In genomic region chr4:68366600-68366999, GRCh38 we compare ENCODE assay signal across 24 cellular contexts. TPM values are rescaled to one million over a fixed set of nuclear protein-coding genes. Genes with fewer than 3 reads are reported as not detected.
DNase-seq lines count a peak whose midpoint lies in the region; FAIRE-seq and TF ChIP-seq lines count a peak whose summit lies in the region.
"Had no signal": no experiment of that assay in that cellular context is flagged by ENCODE, and none has a peak within 500 bp of the region (broad histone marks: within the 10 kb centered on the region; RNA-seq: fewer than 3 reads in every experiment).

No MANE protein-coding gene starts in this region.

- H3K4me3 ChIP-seq in brain microvascular endothelial cell (ENCODE audit: low read depth, low read length): no peak overlapping the region
- H3K4me3 ChIP-seq: BLaER1 treated with 17β-estradiol and CSF1 and Interleukin-3, amounts not matched to agents 10 nM and 100 nM; SJCRH30 had no signal

- DNase-seq in RCC 7860 (ENCODE audit: low spot score): peak; percentile 66
- DNase-seq in brain microvascular endothelial cell: peak; percentile 78
- DNase-seq in kidney glomerular epithelial cell (lab: John Stamatoyannopoulos, UW): peak; percentile 61
- DNase-seq in ureter (ENCODE audit: low spot score): no peak
- DNase-seq in 8988T: no peak
- DNase-seq in DMS53 (lab: John Stamatoyannopoulos, UW): no peak
- no peak for DNase-seq in DMS53 treated with DMSO at 0.1 percent for 48 hours (lab: John Stamatoyannopoulos, UW; ENCODE audit: unreplicated experiment)
- DNase-seq: Caco-2; CD4-positive, alpha-beta memory T cell; DMS 273 treated with DMSO at 0.1 percent for 48 hours; GOT3; Kasumi-1; MM.1S; NCI-H1048; NCI-H1436; NCI-H2029; NCI-H2227 treated with DMSO at 0.1 percent for 48 hours; NCI-H510A treated with DMSO at 0.1 percent for 48 hours; NCI-H748 treated with DMSO at 0.1 percent for 48 hours; NK-92 treated with Interleukin-12 subunit alpha and Interleukin-12 subunit beta, amount 100 ng/mL, for 24 hours; SJCRH30 had no signal

- no peak for FAIRE-seq in RCC 7860 (lab: Jason Lieb, UNC)
- FAIRE-seq: G401.6, GM12892 had no signal

- in situ Hi-C loops in brain microvascular endothelial cell (cut with HindIII; ENCODE audit: low pct_ligation_motif_present, low sequenced_read_pairs): no loop called here

- no peaks in the 10 kb centered on the region for H3K27me3 ChIP-seq in brain microvascular endothelial cell (replicated peaks)
- H3K27me3 ChIP-seq: BLaER1 treated with 17β-estradiol and CSF1 and Interleukin-3, amounts not matched to agents 10 nM and 100 nM had no signal

- no peaks in the 10 kb centered on the region for H3K36me3 ChIP-seq in brain microvascular endothelial cell (replicated peaks)
- H3K36me3 ChIP-seq: BLaER1 treated with 17β-estradiol and CSF1 and Interleukin-3, amounts not matched to agents 10 nM and 100 nM; SJCRH30 had no signal

- TF ChIP-seq CTCF in brain microvascular endothelial cell (IDR thresholded peaks at IDR 0.05; ENCODE audit: low read depth, low read length, missing control alignments): no peak

- no peak overlapping the region for H3K27ac ChIP-seq in brain microvascular endothelial cell
- H3K27ac ChIP-seq: BLaER1 treated with 17β-estradiol and CSF1 and Interleukin-3, amounts not matched to agents 10 nM and 100 nM; SJCRH30 had no signal

RNA-seq across cellular contexts. Expression of gene YTHDC1, which starts 16.7 kb away (rescaled TPM):
- total RNA-seq in ureter: 116 TPM

Comparison
In these comparisons a context has a peak if more than half of its experiments do, and no peak if none do; other contexts are left out.
1. DNase-seq: peak in RCC 7860 (single experiment), brain microvascular endothelial cell (single experiment) and kidney glomerular epithelial cell (single experiment); none in ureter (single experiment), 8988T (single experiment), DMS53 (single experiment) and DMS53 treated with DMSO at 0.1 percent for 48 hours (single experiment).